8 cellular contexts compared by ENCODE assay signal in genomic region chr16:88941933-88942909, GRCh38. TPM values are rescaled to one million over a fixed set of nuclear protein-coding genes. Genes with fewer than 3 reads are reported as not detected.
DNase-seq lines count a peak whose midpoint lies in the region; ATAC-seq and TF ChIP-seq lines count a peak whose summit lies in the region.

No MANE protein-coding gene starts in this region.

- TF ChIP-seq CTCF in AG04450 (IDR thresholded peaks at IDR 0.05; ENCODE audit: low read depth, low read length) (peak; percentile 46), epithelial cell of esophagus (IDR thresholded peaks at IDR 0.05; ENCODE audit: insufficient read depth, low read depth, low read length, missing control alignments) (peak; percentile 24)

- H2BK12ac ChIP-seq in neuronal stem cell (ENCODE audit: low read length), result peak overlapping the region; percentile 94

- peaks cover 2% of the 10 kb centered on the region for H3K79me1 ChIP-seq in neuronal stem cell (ENCODE audit: low read depth, low read length)

- CTCF ChIA-PET in AG04450 (lab: Charles Lee), result interaction anchor here (0.6 kb wide), 1 partner anchor 23 kb away, joined by 3 read pairs; no protein-coding TSS in a partner anchor

- H2AK5ac ChIP-seq in neuronal stem cell (ENCODE audit: low read depth, low read length), result peak overlapping the region; percentile 94

- no peak overlapping the region for H3K4ac ChIP-seq in neuronal stem cell (ENCODE audit: low read length)

- H3K4me3 ChIP-seq in AG04450 (ENCODE audit: low read depth, low read length) (no peak overlapping the region), epithelial cell of esophagus (ENCODE audit: low read length) (no peak overlapping the region), neuronal stem cell (ENCODE audit: low read length in 2 of 2) (peak overlapping the region in 1 of 2 donors; percentile 53)

- H3K27me3 ChIP-seq in AG04450 (ENCODE audit: control insufficient read depth, insufficient read depth, low read length) (peaks cover 47% of the 10 kb centered on the region), neuronal stem cell (ENCODE audit: control insufficient read depth in 3 of 3, insufficient read depth in 3 of 3, low read depth in 1 of 3, low read length in 3 of 3) (peaks cover 11 to 72% (median 35%) of the 10 kb centered on the region in 3 experiments)

- POLR2A ChIA-PET in AG04450 (lab: Yijun Ruan, JAX), result no interaction called here

- peak overlapping the region; percentile 89 for H3K14ac ChIP-seq in neuronal stem cell (ENCODE audit: low read length)

- H2BK15ac ChIP-seq in neuronal stem cell (ENCODE audit: low read length), result peak overlapping the region; percentile 81

- no peak overlapping the region for H3K27ac ChIP-seq in AG04450 (ENCODE audit: low read depth, low read length)
- H3K27ac ChIP-seq in KOPT-K1 (ENCODE audit: low read depth, low read length, poor library complexity, severe bottlenecking), result peak overlapping the region; percentile 86
- no peak overlapping the region for H3K27ac ChIP-seq in neuronal stem cell (replicated peaks; ENCODE audit: low read length)

- peak overlapping the region; percentile 93 for H3K18ac ChIP-seq in neuronal stem cell (ENCODE audit: low read length)

- no peak overlapping the region for H2AFZ ChIP-seq in neuronal stem cell (ENCODE audit: low read length)

- H4K8ac ChIP-seq in neuronal stem cell (ENCODE audit: low read depth, low read length), result no peak overlapping the region

- H2BK5ac ChIP-seq in neuronal stem cell (ENCODE audit: low read length), result no peak overlapping the region

- no peak overlapping the region for H2BK120ac ChIP-seq in neuronal stem cell (ENCODE audit: low read depth, low read length)

- H3K36me3 ChIP-seq in KOPT-K1 (ENCODE audit: insufficient read depth, low read length) (peaks cover 18% of the 10 kb centered on the region), neuronal stem cell (replicated peaks in 1 of 2; ENCODE audit: control insufficient read depth in 2 of 2, insufficient read depth in 2 of 2, low read length in 2 of 2) (no peaks in the 10 kb centered on the region)

- peak overlapping the region; percentile 80 for H3K23ac ChIP-seq in neuronal stem cell (ENCODE audit: low read depth, low read length, poor library complexity)

- ATAC-seq in GM18867 (IDR thresholded peaks at IDR 0.05; ENCODE audit: unreplicated experiment), result peak; percentile 56
- ATAC-seq in GM19328 (IDR thresholded peaks at IDR 0.05; ENCODE audit: unreplicated experiment), result no peak

- H3K4me2 ChIP-seq in neuronal stem cell (ENCODE audit: insufficient read depth, low read length, poor library complexity, severe bottlenecking), result no peak overlapping the region

- H3K9me3 ChIP-seq in AG04450 (ENCODE audit: control insufficient read depth, insufficient read depth, low read length) (no peaks in the 10 kb centered on the region; the same call in 1 of the 2 replicates), KOPT-K1 (ENCODE audit: insufficient read depth, low read length, poor library complexity, severe bottlenecking) (no peaks in the 10 kb centered on the region), neuronal stem cell (replicated peaks in 1 of 2; ENCODE audit: control insufficient read depth in 2 of 2, insufficient read depth in 1 of 2, low read depth in 1 of 2, low read length in 2 of 2) (no peaks in the 10 kb centered on the region)

- peaks cover 0 to 10% of the 10 kb centered on the region in 2 donors for H3K4me1 ChIP-seq in neuronal stem cell (ENCODE audit: control insufficient read depth in 2 of 2, insufficient read depth in 1 of 2, low read depth in 1 of 2, low read length in 2 of 2)

- H3K9ac ChIP-seq in neuronal stem cell (ENCODE audit: low read depth, low read length, poor library complexity), result no peak overlapping the region

- H4K91ac ChIP-seq in neuronal stem cell (ENCODE audit: low read depth, low read length, poor library complexity), result no peak overlapping the region

- WGBS in neuronal stem cell (ENCODE audit: extremely low coverage in 2 of 2, insufficient read length in 2 of 2, insufficient replicate concordance in 1 of 2), 2 donors, result no CpG with 5 or more reads among the region's 51 CpGs

- DNase-seq in AG04450 (ENCODE audit: low read depth, low spot score) (no peak), epithelial cell of esophagus (ENCODE audit: low read depth) (no peak), neuronal stem cell (ENCODE audit: low spot score) (peak; percentile 59), superior temporal gyrus (ENCODE audit: extremely low spot score) (no peak)
- peak; percentile 10 to 50 for DNase-seq in activated CD8-positive, alpha-beta memory T cell treated with anti-CD3 and anti-CD28 coated beads for 1 hour (ENCODE audit: extremely low read depth in 1 of 2, low read depth in 1 of 2)

RNA-seq across cellular contexts. Expression of gene CBFA2T3, which starts 34.8 kb away (rescaled TPM):
- not detected in 2 replicates for polyA plus RNA-seq in AG04450 (2011; rRNA removed)
- polyA minus RNA-seq in AG04450 (2011; rRNA and poly(A)+ RNA removed), result not detected in 2 replicates
- 8.3 TPM for polyA plus RNA-seq in neuronal stem cell (2013, experiment 1 of 2)
- polyA plus RNA-seq in neuronal stem cell (2013, experiment 2 of 2), result 8.0 TPM

Comparison
In these comparisons a context has a peak if more than half of its experiments do, and no peak if none do; other contexts are left out.
1. DNase-seq: peak in activated CD8-positive, alpha-beta memory T cell treated with anti-CD3 and anti-CD28 coated beads for 1 hour (2 of 2) and neuronal stem cell (single experiment); none in AG04450 (single experiment), epithelial cell of esophagus (single experiment) and superior temporal gyrus (single experiment).